Comparison of ENCODE assay signal across 19 cellular contexts in the genomic region with DNA sequence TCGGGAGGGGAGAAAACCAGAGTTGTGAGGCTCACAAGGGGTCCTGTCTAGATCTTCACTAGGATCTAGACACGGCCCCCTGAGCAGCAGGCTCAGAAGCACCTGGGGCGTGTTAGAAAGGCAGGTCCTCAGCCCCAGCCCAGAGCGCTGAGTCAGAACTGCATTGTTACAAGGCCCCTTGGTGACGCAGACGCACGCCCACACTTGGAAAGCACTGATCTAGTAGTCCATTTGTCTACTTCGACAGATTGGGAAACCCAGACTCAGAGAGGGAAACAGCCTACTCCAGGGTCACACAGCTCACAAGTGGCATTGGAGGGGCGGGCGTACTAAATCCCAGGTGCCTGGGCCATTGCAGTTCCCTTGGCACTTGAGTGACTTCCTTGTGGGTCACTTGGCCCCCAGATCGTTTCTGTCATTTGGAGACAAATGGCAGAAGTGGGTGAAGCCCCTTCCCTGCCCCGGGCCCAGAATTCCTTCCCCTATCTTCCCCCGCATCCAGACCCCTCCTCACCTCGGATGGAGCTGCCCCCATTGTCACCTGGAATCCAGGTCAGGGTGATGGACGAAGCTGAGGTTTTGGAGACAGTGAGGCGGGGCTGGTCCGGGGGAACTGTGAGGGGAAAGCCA.
DNase-seq lines count a peak whose midpoint lies in the region; ATAC-seq and TF ChIP-seq lines count a peak whose summit lies in the region.
"Had no signal": no experiment of that assay in that cellular context is flagged by ENCODE, and none has a peak within 500 bp of the region (broad histone marks: within the 10 kb centered on the region; RNA-seq: fewer than 3 reads in every experiment).

No MANE protein-coding gene starts in this region.

- no peak overlapping the region for H3K4me3 Mint-ChIP-seq in activated CD8-positive, alpha-beta T cell treated with anti-CD3 and anti-CD28 coated beads for 36 hours
- no peak overlapping the region for H3K4me3 Mint-ChIP-seq in activated CD8-positive, alpha-beta T cell treated with anti-CD3 and anti-CD28 coated beads, Interleukin-2, amount 10 ng/mL, durations not matched to agents 7 days and 5 days
- H3K4me3 Mint-ChIP-seq: CD4-positive, alpha-beta T cell; stimulated activated naive CD8-positive, alpha-beta T cell treated with anti-CD3 and anti-CD28 coated beads, Interleukin-15, Interleukin-2, amounts not matched to agents 100 ng/mL and 50 ng/mL, for 24 hours had no signal

- H3K36me3 Mint-ChIP-seq in activated CD8-positive, alpha-beta T cell treated with anti-CD3 and anti-CD28 coated beads for 36 hours (ENCODE audit: low read depth) = no peaks in the 10 kb centered on the region
- H3K36me3 Mint-ChIP-seq in activated CD8-positive, alpha-beta T cell treated with anti-CD3 and anti-CD28 coated beads, Interleukin-2, amount 10 ng/mL, durations not matched to agents 7 days and 5 days (ENCODE audit: low read depth) = no peaks in the 10 kb centered on the region

- peaks cover 20% of the 10 kb centered on the region for H3K27me3 ChIP-seq in kidney epithelial cell (ENCODE audit: control insufficient read depth, insufficient read depth, low read length)
- H3K27me3 ChIP-seq: ovary, uterus had no signal

- POLR2A ChIA-PET in activated CD8-positive, alpha-beta T cell treated with anti-CD3 and anti-CD28 coated beads for 36 hours (lab: Charles Lee) = no interaction called here
- POLR2A ChIA-PET in activated CD8-positive, alpha-beta T cell treated with anti-CD3 and anti-CD28 coated beads, Interleukin-2, amount 10 ng/mL, durations not matched to agents 7 days and 5 days (lab: Charles Lee) = no interaction called here
- POLR2A ChIA-PET in GM10248 (lab: Yijun Ruan, JAX) = no interaction called here

- no peak overlapping the region for H3K4me3 ChIP-seq in kidney epithelial cell (ENCODE audit: low read depth, low read length)
- H3K4me3 ChIP-seq: A549, gastroesophageal sphincter, HAP-1, lower lobe of right lung, ovary, SK-N-MC, uterus had no signal

- TF ChIP-seq CTCF in activated CD8-positive, alpha-beta T cell treated with anti-CD3 and anti-CD28 coated beads for 36 hours (IDR thresholded peaks at IDR 0.05) = no peak
- TF ChIP-seq CTCF in GM10248 (IDR thresholded peaks at IDR 0.05; ENCODE audit: control extremely low read depth, extremely low read depth, low read depth, missing control alignments) (no peak), kidney epithelial cell (IDR thresholded peaks at IDR 0.05; ENCODE audit: insufficient read depth, low read length, poor library complexity, severe bottlenecking) (no peak)

- CTCF ChIA-PET in activated CD8-positive, alpha-beta T cell treated with anti-CD3 and anti-CD28 coated beads for 36 hours (lab: Charles Lee) = no interaction called here
- CTCF ChIA-PET in activated CD8-positive, alpha-beta T cell treated with anti-CD3 and anti-CD28 coated beads, Interleukin-2, amount 10 ng/mL, durations not matched to agents 7 days and 5 days (lab: Charles Lee) = no interaction called here
- CTCF ChIA-PET in GM10248 (lab: Yijun Ruan, JAX) = interaction anchor here (1.9 kb wide), 1 partner anchor 12 kb away, joined by 11 read pairs; no protein-coding TSS in a partner anchor

- H3K36me3 ChIP-seq in kidney epithelial cell (ENCODE audit: control insufficient read depth, insufficient read depth, low read length) = no peaks in the 10 kb centered on the region
- H3K36me3 ChIP-seq: HAP-1, lower lobe of right lung, ovary, uterus had no signal

- H3K4me1 Mint-ChIP-seq in activated CD8-positive, alpha-beta T cell treated with anti-CD3 and anti-CD28 coated beads for 36 hours (ENCODE audit: low read depth) = no peaks in the 10 kb centered on the region
- H3K4me1 Mint-ChIP-seq in activated CD8-positive, alpha-beta T cell treated with anti-CD3 and anti-CD28 coated beads, Interleukin-2, amount 10 ng/mL, durations not matched to agents 7 days and 5 days (ENCODE audit: low read depth) = peaks cover 7% of the 10 kb centered on the region

- peaks cover 9% of the 10 kb centered on the region for H3K27me3 Mint-ChIP-seq in activated CD8-positive, alpha-beta T cell treated with anti-CD3 and anti-CD28 coated beads for 36 hours
- peaks cover 11% of the 10 kb centered on the region for H3K27me3 Mint-ChIP-seq in activated CD8-positive, alpha-beta T cell treated with anti-CD3 and anti-CD28 coated beads, Interleukin-2, amount 10 ng/mL, durations not matched to agents 7 days and 5 days (ENCODE audit: low read depth)

- peak; percentile 27 for DNase-seq in activated CD8-positive, alpha-beta T cell treated with anti-CD3 and anti-CD28 coated beads for 36 hours
- DNase-seq in activated CD8-positive, alpha-beta T cell treated with anti-CD3 and anti-CD28 coated beads, Interleukin-2, amount 10 ng/mL, durations not matched to agents 7 days and 5 days = no peak
- DNase-seq in GM10248 (ENCODE audit: extremely low spot score) = peak; percentile 67
- DNase-seq in SW480 (ENCODE audit: low spot score) = peak; percentile 22
- peak; percentile 37 for DNase-seq in kidney epithelial cell (ENCODE audit: low read depth)
- no peak for DNase-seq in HK-2 (ENCODE audit: unreplicated experiment)
- DNase-seq in HuH-7 (ENCODE audit: low spot score) = no peak
- DNase-seq: CD4-positive, alpha-beta T cell; lower lobe of right lung; NCI-H524; OCI-M1; ovary; uterus had no signal

- no peaks in the 10 kb centered on the region for H3K9me3 Mint-ChIP-seq in activated CD8-positive, alpha-beta T cell treated with anti-CD3 and anti-CD28 coated beads for 36 hours
- H3K9me3 Mint-ChIP-seq in activated CD8-positive, alpha-beta T cell treated with anti-CD3 and anti-CD28 coated beads, Interleukin-2, amount 10 ng/mL, durations not matched to agents 7 days and 5 days (ENCODE audit: insufficient read depth) = no peaks in the 10 kb centered on the region
- H3K9me3 Mint-ChIP-seq: CD4-positive, alpha-beta T cell; stimulated activated naive CD8-positive, alpha-beta T cell treated with anti-CD3 and anti-CD28 coated beads, Interleukin-15, Interleukin-2, amounts not matched to agents 100 ng/mL and 50 ng/mL, for 24 hours had no signal

- H3K27ac Mint-ChIP-seq in activated CD8-positive, alpha-beta T cell treated with anti-CD3 and anti-CD28 coated beads for 36 hours = no peak overlapping the region
- no peak overlapping the region for H3K27ac Mint-ChIP-seq in activated CD8-positive, alpha-beta T cell treated with anti-CD3 and anti-CD28 coated beads, Interleukin-2, amount 10 ng/mL, durations not matched to agents 7 days and 5 days
- H3K27ac Mint-ChIP-seq: CD4-positive, alpha-beta T cell; stimulated activated naive CD8-positive, alpha-beta T cell treated with anti-CD3 and anti-CD28 coated beads, Interleukin-15, Interleukin-2, amounts not matched to agents 100 ng/mL and 50 ng/mL, for 24 hours had no signal

- intact Hi-C loops in activated CD8-positive, alpha-beta T cell treated with anti-CD3 and anti-CD28 coated beads for 36 hours (cut with micrococcal nuclease) = no loop called here

- ATAC-seq in activated CD8-positive, alpha-beta T cell treated with anti-CD3 and anti-CD28 coated beads for 36 hours = peak; percentile 37
- no peak for ATAC-seq in activated CD8-positive, alpha-beta T cell treated with anti-CD3 and anti-CD28 coated beads, Interleukin-2, amount 10 ng/mL, durations not matched to agents 7 days and 5 days
- ATAC-seq in GM21576 (IDR thresholded peaks at IDR 0.05; ENCODE audit: unreplicated experiment) = no peak
- ATAC-seq: A549, gastroesophageal sphincter, lower lobe of right lung had no signal

Comparison
In these comparisons a context has a peak if more than half of its experiments do, and no peak if none do; other contexts are left out.
1. DNase-seq: peak in activated CD8-positive, alpha-beta T cell treated with anti-CD3 and anti-CD28 coated beads for 36 hours (single experiment), GM10248 (single experiment), SW480 (single experiment) and kidney epithelial cell (single experiment); none in activated CD8-positive, alpha-beta T cell treated with anti-CD3 and anti-CD28 coated beads, Interleukin-2, amount 10 ng/mL, durations not matched to agents 7 days and 5 days (single experiment), HK-2 (single experiment) and HuH-7 (single experiment).